In genomic region chr9:110254500-110254899, GRCh38 we compare ENCODE assay signal across 9 cellular contexts. TPM values are rescaled to one million over a fixed set of nuclear protein-coding genes. Genes with fewer than 3 reads are reported as not detected.
DNase-seq lines count a peak whose midpoint lies in the region; ATAC-seq, FAIRE-seq and TF ChIP-seq lines count a peak whose summit lies in the region.
"Had no signal": no experiment of that assay in that cellular context is flagged by ENCODE, and none has a peak within 500 bp of the region (broad histone marks: within the 10 kb centered on the region; RNA-seq: fewer than 3 reads in every experiment).

No MANE protein-coding gene starts in this region.

- H3K9me3 ChIP-seq in SK-N-SH (no peaks in the 10 kb centered on the region), iPS-18c (ENCODE audit: control insufficient read depth, insufficient read depth, low read length) (peaks cover 2% of the 10 kb centered on the region), stomach (no peaks in the 10 kb centered on the region)

- H3K4me3 Mint-ChIP-seq in activated T-helper 17 cell treated with anti-CD3 and anti-CD28 coated beads, Interleukin-2, amount 50 U/mL, for 72 hours, result peak overlapping the region; percentile 96

- H3K9me3 Mint-ChIP-seq in activated T-helper 17 cell treated with anti-CD3 and anti-CD28 coated beads, Interleukin-2, amount 50 U/mL, for 72 hours, result no peaks in the 10 kb centered on the region

- TF ChIP-seq EP300 in SK-N-SH (IDR thresholded peaks at IDR 0.05; ENCODE audit: borderline replicate concordance in 1 of 2, low read depth in 1 of 2, low read length in 1 of 2) (no peak), stomach (IDR thresholded peaks at IDR 0.05) (no peak)

- H2AFZ ChIP-seq in SK-N-SH (ENCODE audit: low read depth), result no peak overlapping the region

- H3K27me3 ChIP-seq in SK-N-SH (ENCODE audit: insufficient read depth), result no peaks in the 10 kb centered on the region
- H3K27me3 ChIP-seq in stomach, result no peaks in the 10 kb centered on the region

- intact Hi-C loops in stomach (cut with DNase I; ENCODE audit: low total_unique reads), result no loop called here

- DNase-seq in SK-N-SH (no peak), stomach (no peak), NCI-H1694 treated with DMSO at 0.1 percent for 48 hours (lab: John Stamatoyannopoulos, UW) (no peak), frontal cortex (ENCODE audit: low spot score in 2 of 2) (no peak)
- no peak for DNase-seq in stimulated activated CD4-positive, alpha-beta T cell treated with anti-CD3 and anti-CD28 coated beads, Interleukin-15, amount 100 ng/mL, for 24 hours

- H4K20me1 ChIP-seq in SK-N-SH (ENCODE audit: insufficient read depth), result peaks cover 44% of the 10 kb centered on the region

- WGBS in SK-N-SH (ENCODE audit: low lambda C conversion rate), result 75% methylated on average over 2 of the region's 2 CpGs
- 36 to 59% (median 47%) methylated on average over 2 of the region's 2 CpGs for WGBS in stomach, 5 donors

- peaks cover 9% of the 10 kb centered on the region for H3K36me3 Mint-ChIP-seq in activated T-helper 17 cell treated with anti-CD3 and anti-CD28 coated beads, Interleukin-2, amount 50 U/mL, for 72 hours (ENCODE audit: low read depth)

- H3K9me2 ChIP-seq in SK-N-SH, result no peaks in the 10 kb centered on the region

- H3K4me3 ChIP-seq in SK-N-SH (ENCODE audit: low read depth in 2 of 2, low read length in 1 of 2), result peak overlapping the region; percentile 79 to 93
- H3K4me3 ChIP-seq in iPS-18c (ENCODE audit: insufficient read depth, low read depth, low read length), result peak overlapping the region; percentile 90
- H3K4me3 ChIP-seq in stomach, result peak overlapping the region; percentile 78 to 92 (median 90)

- H3K4me1 Mint-ChIP-seq in activated T-helper 17 cell treated with anti-CD3 and anti-CD28 coated beads, Interleukin-2, amount 50 U/mL, for 72 hours, result peaks cover 37% of the 10 kb centered on the region

- no peak for TF ChIP-seq RAD21 in SK-N-SH (IDR thresholded peaks at IDR 0.05; ENCODE audit: low read length)

- H3K4me2 ChIP-seq in SK-N-SH, result peak overlapping the region; percentile 89

- H3K27me3 Mint-ChIP-seq in activated T-helper 17 cell treated with anti-CD3 and anti-CD28 coated beads, Interleukin-2, amount 50 U/mL, for 72 hours, result no peaks in the 10 kb centered on the region

- peak overlapping the region; percentile 82 for H3K9ac ChIP-seq in SK-N-SH

- H3K4me1 ChIP-seq in SK-N-SH (ENCODE audit: control insufficient read depth in 1 of 2, insufficient read depth in 2 of 2, low read depth in 1 of 2, low read length in 1 of 2) (peaks cover 17 to 21% of the 10 kb centered on the region in 2 experiments; a peak in 2 of 4 replicates), stomach (peaks cover 14 to 64% (median 36%) of the 10 kb centered on the region in 4 donors)

- ATAC-seq in SK-N-SH treated with all-trans-retinoic acid at 6 μM for 48 hours, result no peak
- ATAC-seq in activated T-helper 17 cell treated with anti-CD3 and anti-CD28 coated beads, Interleukin-2, amount 50 U/mL, for 72 hours (replicated peaks), result no peak

- no peak overlapping the region for H3K27ac ChIP-seq in SK-N-SH (ENCODE audit: low read depth in 2 of 2, low read length in 1 of 2)
- peak overlapping the region; percentile 57 to 97 (median 96) for H3K27ac ChIP-seq in stomach

- no peaks in the 10 kb centered on the region for H3F3A ChIP-seq in SK-N-SH (replicated peaks; ENCODE audit: insufficient read depth)

- FAIRE-seq in frontal cortex (lab: Jason Lieb, UNC), result no peak
- FAIRE-seq: A204.1 had no signal

- POLR2A ChIA-PET in SK-N-SH (lab: Yijun Ruan, JAX), result no interaction called here

- TF ChIP-seq CTCF in SK-N-SH (IDR thresholded peaks at IDR 0.05) (no peak), stomach (IDR thresholded peaks at IDR 0.05) (no peak)

- peaks cover 14 to 17% of the 10 kb centered on the region in 2 experiments for H3K36me3 ChIP-seq in SK-N-SH (replicated peaks in 1 of 2; ENCODE audit: control insufficient read depth in 1 of 2, insufficient read depth in 2 of 2, low read length in 1 of 2)
- peaks cover 5 to 15% (median 12%) of the 10 kb centered on the region in 4 donors for H3K36me3 ChIP-seq in stomach

- CTCF ChIA-PET in SK-N-SH (lab: Yijun Ruan, JAX), result no interaction called here

- H3K79me2 ChIP-seq in SK-N-SH (ENCODE audit: insufficient read depth), result peaks cover 67% of the 10 kb centered on the region

- H3K27ac Mint-ChIP-seq in activated T-helper 17 cell treated with anti-CD3 and anti-CD28 coated beads, Interleukin-2, amount 50 U/mL, for 72 hours, result peak overlapping the region; percentile 96

- TF ChIP-seq POLR2A in stomach (IDR thresholded peaks at IDR 0.05), result no peak

TF ChIP-seq in SK-N-SH, 30 proteins besides CTCF, POLR2A, EP300 and RAD21:
- no peak for TF ChIP-seq MXI1 (IDR thresholded peaks at IDR 0.05; ENCODE audit: low read depth, low read length)
- no peak for TF ChIP-seq NFIC (IDR thresholded peaks at IDR 0.05; ENCODE audit: borderline replicate concordance)
- TF ChIP-seq GATA2 (CRISPR knock-in tag; IDR thresholded peaks at IDR 0.05), result no peak

TF ChIP-seq in SK-N-SH treated with all-trans-retinoic acid at 6 μM for 48 hours, 23 proteins besides CTCF, POLR2A, EP300 and RAD21:
- no peak for TF ChIP-seq ARNTL (CRISPR knock-in tag; IDR thresholded peaks at IDR 0.05; ENCODE audit: borderline replicate concordance, low read depth)
- TF ChIP-seq, protein P1, sequence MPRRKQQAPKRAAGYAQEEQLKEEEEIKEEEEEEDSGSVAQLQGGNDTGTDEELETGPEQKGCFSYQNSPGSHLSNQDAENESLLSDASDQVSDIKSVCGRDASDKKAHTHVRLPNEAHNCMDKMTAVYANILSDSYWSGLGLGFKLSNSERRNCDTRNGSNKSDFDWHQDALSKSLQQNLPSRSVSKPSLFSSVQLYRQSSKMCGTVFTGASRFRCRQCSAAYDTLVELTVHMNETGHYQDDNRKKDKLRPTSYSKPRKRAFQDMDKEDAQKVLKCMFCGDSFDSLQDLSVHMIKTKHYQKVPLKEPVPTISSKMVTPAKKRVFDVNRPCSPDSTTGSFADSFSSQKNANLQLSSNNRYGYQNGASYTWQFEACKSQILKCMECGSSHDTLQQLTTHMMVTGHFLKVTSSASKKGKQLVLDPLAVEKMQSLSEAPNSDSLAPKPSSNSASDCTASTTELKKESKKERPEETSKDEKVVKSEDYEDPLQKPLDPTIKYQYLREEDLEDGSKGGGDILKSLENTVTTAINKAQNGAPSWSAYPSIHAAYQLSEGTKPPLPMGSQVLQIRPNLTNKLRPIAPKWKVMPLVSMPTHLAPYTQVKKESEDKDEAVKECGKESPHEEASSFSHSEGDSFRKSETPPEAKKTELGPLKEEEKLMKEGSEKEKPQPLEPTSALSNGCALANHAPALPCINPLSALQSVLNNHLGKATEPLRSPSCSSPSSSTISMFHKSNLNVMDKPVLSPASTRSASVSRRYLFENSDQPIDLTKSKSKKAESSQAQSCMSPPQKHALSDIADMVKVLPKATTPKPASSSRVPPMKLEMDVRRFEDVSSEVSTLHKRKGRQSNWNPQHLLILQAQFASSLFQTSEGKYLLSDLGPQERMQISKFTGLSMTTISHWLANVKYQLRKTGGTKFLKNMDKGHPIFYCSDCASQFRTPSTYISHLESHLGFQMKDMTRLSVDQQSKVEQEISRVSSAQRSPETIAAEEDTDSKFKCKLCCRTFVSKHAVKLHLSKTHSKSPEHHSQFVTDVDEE (CRISPR knock-in tag; IDR thresholded peaks at IDR 0.05), result no peak
- TF ChIP-seq BACH2 (CRISPR knock-in tag; IDR thresholded peaks at IDR 0.05; ENCODE audit: borderline replicate concordance), result no peak
- TF ChIP-seq CSDC2 (CRISPR knock-in tag; IDR thresholded peaks at IDR 0.05), result no peak
- TF ChIP-seq TOX (CRISPR knock-in tag; IDR thresholded peaks at IDR 0.05; ENCODE audit: borderline replicate concordance), result no peak
- no peak for TF ChIP-seq ZFP3 (CRISPR knock-in tag; IDR thresholded peaks at IDR 0.05)
- TF ChIP-seq ZFP30 (CRISPR knock-in tag; IDR thresholded peaks at IDR 0.05), result no peak
- no peak for TF ChIP-seq ZNF8 (CRISPR knock-in tag; IDR thresholded peaks at IDR 0.05)
- no peak for TF ChIP-seq SNAI2 (CRISPR knock-in tag; IDR thresholded peaks at IDR 0.05)
- TF ChIP-seq ZNF70 (CRISPR knock-in tag; IDR thresholded peaks at IDR 0.05), result no peak
- TF ChIP-seq PPARA (CRISPR knock-in tag; IDR thresholded peaks at IDR 0.05; ENCODE audit: borderline replicate concordance), result no peak
- TF ChIP-seq ZC3H10 (CRISPR knock-in tag; IDR thresholded peaks at IDR 0.05), result no peak

RNA-seq across cellular contexts. Expression of gene TXN, which starts 1.8 kb away (rescaled TPM):
- polyA plus RNA-seq in SK-N-SH (2012; rRNA removed) (281 and 362 TPM in 2 replicates), stomach (100 to 1,000 TPM; 382 to 786 (median 473) TPM)
- polyA plus RNA-seq in SK-N-SH (2012; cell fraction: cytosol; rRNA removed), result 419 and 521 TPM in 2 replicates
- 63.0 and 92.7 TPM in 2 replicates for polyA plus RNA-seq in SK-N-SH (2012; cell fraction: nucleus; rRNA removed)
- 100 to 1,000 TPM; 349 to 627 TPM for total RNA-seq in activated T-helper 17 cell treated with anti-CD3 and anti-CD28 coated beads, Interleukin-2, amount 50 U/mL, for 72 hours
- total RNA-seq in stomach (100 to 1,000 TPM in 4 of 5 donors, 10 to 100 TPM in 1; 89.3 to 182 (median 149) TPM), frontal cortex (175 TPM)

RNA-seq across cellular contexts. Expression of gene C9orf152, which starts 46.5 kb away (rescaled TPM):
- polyA plus RNA-seq in SK-N-SH (2012; rRNA removed) (not detected in 2 replicates), stomach (10 to 100 TPM; 11.6 to 18.1 (median 17.0) TPM)
- not detected in 2 replicates for polyA plus RNA-seq in SK-N-SH (2012; cell fraction: cytosol; rRNA removed)
- not detected in 2 replicates for polyA plus RNA-seq in SK-N-SH (2012; cell fraction: nucleus; rRNA removed)
- not detected for total RNA-seq in activated T-helper 17 cell treated with anti-CD3 and anti-CD28 coated beads, Interleukin-2, amount 50 U/mL, for 72 hours
- total RNA-seq in stomach (10 to 100 TPM in 3 of 5 donors, 1 to 10 TPM in 1, not detected in 1; 1.7 to 26.8 (median 16.2) TPM), frontal cortex (not detected)

Comparison
In these comparisons a context has a peak if more than half of its experiments do, and no peak if none do; other contexts are left out.
1. H3K27ac ChIP-seq: peak in stomach (5 of 5); none in SK-N-SH (0 of 2).
2. Peak in every context shown above with its lines, with median percentiles within 50 percentile points of each other: H3K4me3 ChIP-seq.